8 cellular contexts compared by ENCODE assay signal in genomic region chr9:89312154-89312616, GRCh38. TPM values are rescaled to one million over a fixed set of nuclear protein-coding genes. Genes with fewer than 3 reads are reported as not detected.
DNase-seq lines count a peak whose midpoint lies in the region; ATAC-seq and TF ChIP-seq lines count a peak whose summit lies in the region.

No MANE protein-coding gene starts in this region.

- peak overlapping the region; percentile 97 to 99 for H3K27ac Mint-ChIP-seq in natural killer cell

- H3K36me3 Mint-ChIP-seq in natural killer cell = no peaks in the 10 kb centered on the region

- intact Hi-C loops in natural killer cell (cut with micrococcal nuclease) = loop anchor here (5.0 kb wide), 1 partner anchor 110 kb away; no protein-coding TSS in a partner anchor

- H3K4me3 Mint-ChIP-seq in natural killer cell = peak overlapping the region; percentile 72

- H3K27ac ChIP-seq in coronary artery = no peak overlapping the region

- no peak for ATAC-seq in natural killer cell
- no peak for ATAC-seq in HG03095 (IDR thresholded peaks at IDR 0.05; ENCODE audit: unreplicated experiment)
- ATAC-seq in GM18909 (IDR thresholded peaks at IDR 0.05; ENCODE audit: poor library complexity, unreplicated experiment) = no peak
- ATAC-seq in HG03196 (IDR thresholded peaks at IDR 0.05; ENCODE audit: unreplicated experiment) = no peak

- H3K9me3 Mint-ChIP-seq in natural killer cell = no peaks in the 10 kb centered on the region

- no peaks in the 10 kb centered on the region for H3K27me3 Mint-ChIP-seq in natural killer cell (ENCODE audit: low read depth in 2 of 2)

- TF ChIP-seq CTCF in coronary artery (IDR thresholded peaks at IDR 0.05) (no peak), natural killer cell (IDR thresholded peaks at IDR 0.05) (no peak)

- peak; percentile 2 for DNase-seq in DMS79 treated with DMSO at 0.1 percent for 48 hours (lab: John Stamatoyannopoulos, UW)
- DNase-seq in DMS79 (lab: John Stamatoyannopoulos, UW) = no peak
- peak; percentile 3 for DNase-seq in NCI-H748 treated with DMSO at 0.1 percent for 48 hours (lab: John Stamatoyannopoulos, UW)
- DNase-seq in coronary artery (ENCODE audit: low spot score) = no peak
- DNase-seq in natural killer cell = no peak

- peak overlapping the region; percentile 85 for H3K4me3 ChIP-seq in coronary artery

- peaks cover 16 to 23% of the 10 kb centered on the region in 2 donors for H3K4me1 Mint-ChIP-seq in natural killer cell

RNA-seq across cellular contexts. Expression of gene CKS2, which starts 1.2 kb away (rescaled TPM):
- total RNA-seq in natural killer cell = 10 to 100 TPM; 11.4 to 18.3 (median 16.4) TPM

RNA-seq across cellular contexts. Expression of gene SECISBP2, which starts 6.1 kb away (rescaled TPM):
- total RNA-seq in natural killer cell = 10 to 100 TPM; 79.5 to 95.8 (median 88.7) TPM

Comparison
In these comparisons a context has a peak if more than half of its experiments do, and no peak if none do; other contexts are left out.
1. DNase-seq: peak in DMS79 treated with DMSO at 0.1 percent for 48 hours (single experiment) and NCI-H748 treated with DMSO at 0.1 percent for 48 hours (single experiment); none in DMS79 (single experiment), coronary artery (single experiment) and natural killer cell (single experiment).